Comparison of ENCODE assay signal across 8 cellular contexts in the genomic region with DNA sequence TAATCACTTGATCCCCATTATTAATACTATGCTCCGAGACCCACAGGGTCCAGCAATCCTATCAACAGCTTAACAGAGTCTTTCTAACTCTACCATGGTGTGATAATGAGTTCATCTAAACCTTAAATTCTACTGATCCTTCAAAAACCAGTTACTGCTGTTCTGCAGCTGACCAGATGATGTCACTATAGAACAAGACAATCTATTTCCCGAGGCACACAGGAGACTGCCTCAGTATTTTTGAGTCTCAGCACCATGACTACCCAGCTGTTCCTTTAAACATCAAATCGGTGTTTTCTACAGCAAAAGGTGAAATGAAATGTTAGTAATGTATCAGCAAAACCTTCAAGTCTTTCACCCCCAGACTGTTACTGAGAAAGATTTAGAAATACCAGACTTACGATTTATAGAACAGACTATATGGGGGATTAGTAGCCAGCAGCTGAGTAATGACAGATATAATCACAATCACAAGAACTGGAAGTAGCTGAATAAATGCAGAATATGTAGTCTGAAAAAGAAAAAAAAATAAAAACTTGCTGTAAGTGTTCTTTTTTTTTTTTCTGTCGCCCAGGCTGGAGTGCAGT. TPM values are rescaled to one million over a fixed set of nuclear protein-coding genes. Genes with fewer than 3 reads are reported as not detected.
DNase-seq lines count a peak whose midpoint lies in the region; ATAC-seq and TF ChIP-seq lines count a peak whose summit lies in the region.

No MANE protein-coding gene starts in this region.

- no peak overlapping the region for H3K27ac ChIP-seq in HL-60 (replicated peaks)
- H3K27ac ChIP-seq in foreskin keratinocyte: no peak overlapping the region

- H3K27me3 ChIP-seq in HL-60 (ENCODE audit: insufficient read depth, poor library complexity, severe bottlenecking): no peaks in the 10 kb centered on the region
- no peaks in the 10 kb centered on the region for H3K27me3 ChIP-seq in foreskin keratinocyte

- H3K4me3 Mint-ChIP-seq in activated T-cell treated with anti-CD3 and anti-CD28 coated beads, Interleukin-2, amount 50 U/mL, for 24 hours: no peak overlapping the region
- no peak overlapping the region for H3K4me3 Mint-ChIP-seq in osteocyte (ENCODE audit: unreplicated experiment)

- no peaks in the 10 kb centered on the region for H3K27me3 Mint-ChIP-seq in activated T-cell treated with anti-CD3 and anti-CD28 coated beads, Interleukin-2, amount 50 U/mL, for 24 hours
- no peaks in the 10 kb centered on the region for H3K27me3 Mint-ChIP-seq in osteocyte (ENCODE audit: unreplicated experiment)

- peaks cover 11% of the 10 kb centered on the region for H3K4me1 Mint-ChIP-seq in activated T-cell treated with anti-CD3 and anti-CD28 coated beads, Interleukin-2, amount 50 U/mL, for 24 hours (ENCODE audit: low read depth)
- peaks cover 3% of the 10 kb centered on the region for H3K4me1 Mint-ChIP-seq in osteocyte (ENCODE audit: unreplicated experiment)

- H3K4me1 ChIP-seq in foreskin keratinocyte: no peaks in the 10 kb centered on the region

- peak; percentile 58 for ATAC-seq in foreskin keratinocyte
- no peak for ATAC-seq in GM21825 (IDR thresholded peaks at IDR 0.05; ENCODE audit: unreplicated experiment)

- peaks cover 84% of the 10 kb centered on the region for H3K36me3 Mint-ChIP-seq in activated T-cell treated with anti-CD3 and anti-CD28 coated beads, Interleukin-2, amount 50 U/mL, for 24 hours (ENCODE audit: low read depth)
- H3K36me3 Mint-ChIP-seq in osteocyte (ENCODE audit: unreplicated experiment): peaks cover 38% of the 10 kb centered on the region

- H3K9me3 Mint-ChIP-seq in activated T-cell treated with anti-CD3 and anti-CD28 coated beads, Interleukin-2, amount 50 U/mL, for 24 hours: no peaks in the 10 kb centered on the region
- no peaks in the 10 kb centered on the region for H3K9me3 Mint-ChIP-seq in osteocyte (ENCODE audit: unreplicated experiment)

- peak; percentile 68 for DNase-seq in A172 (ENCODE audit: low spot score)
- peak; percentile 84 for DNase-seq in GM03348 (ENCODE audit: low spot score)
- peak; percentile 35 to 47 for DNase-seq in HL-60 (ENCODE audit: low read depth in 1 of 2, low spot score in 1 of 2)
- DNase-seq in NOMO-1 treated with dmso at 0.1 percent for 144 hours (lab: John Stamatoyannopoulos, UW; ENCODE audit: unreplicated experiment): peak; percentile 57
- peak; percentile 25 for DNase-seq in activated T-cell treated with anti-CD3 and anti-CD28 coated beads, Interleukin-2, amount 50 U/mL, for 24 hours
- DNase-seq in foreskin keratinocyte: peak in 1 of 2 donors; percentile 57
- no peak for DNase-seq in osteocyte (ENCODE audit: extremely low spot score, unreplicated experiment)

- H3K27ac Mint-ChIP-seq in activated T-cell treated with anti-CD3 and anti-CD28 coated beads, Interleukin-2, amount 50 U/mL, for 24 hours: peak overlapping the region; percentile 64
- H3K27ac Mint-ChIP-seq in osteocyte (ENCODE audit: unreplicated experiment): peak overlapping the region; percentile 76

- no peak overlapping the region for H3K4me3 ChIP-seq in HL-60 (replicated peaks; ENCODE audit: insufficient read depth, low read length)

- TF ChIP-seq CTCF in HL-60 (IDR thresholded peaks at IDR 0.05; ENCODE audit: insufficient read depth, low read length) (peak; percentile 49), foreskin keratinocyte (conservative IDR thresholded peaks at IDR 0.05) (peak; percentile 97), osteocyte (IDR thresholded peaks at IDR 0.05) (peak; percentile 94)

RNA-seq across cellular contexts. Expression of a gene that starts 16.9 kb away (rescaled TPM):
- total RNA-seq in A172 (2014; rRNA removed; shearing (Covaris generic)): 6.4 and 8.2 TPM in 2 replicates
- 5.8 and 9.2 TPM in 2 replicates for total RNA-seq in foreskin keratinocyte
- 7.6 and 10.1 TPM in 2 replicates for polyA plus RNA-seq in foreskin keratinocyte
- total RNA-seq in osteocyte: 26.2 and 32.7 TPM in 2 replicates

RNA-seq across cellular contexts. Expression of a gene that starts 18.5 kb away (rescaled TPM):
- total RNA-seq in A172 (2014; rRNA removed; shearing (Covaris generic)): 9.9 and 18.7 TPM in 2 replicates
- total RNA-seq in foreskin keratinocyte (2.8 and 3.8 TPM in 2 replicates), osteocyte (4.6 TPM in 2 replicates)
- 5.3 and 5.7 TPM in 2 replicates for polyA plus RNA-seq in foreskin keratinocyte

RNA-seq across cellular contexts. Expression of a gene that starts 27.5 kb away (rescaled TPM):
- 0.17 and 0.53 TPM in 2 replicates for total RNA-seq in A172 (2014; rRNA removed; shearing (Covaris generic))
- total RNA-seq in foreskin keratinocyte: 1.4 and 1.6 TPM in 2 replicates
- polyA plus RNA-seq in foreskin keratinocyte: 1.6 TPM in 2 replicates
- 1.5 and 1.6 TPM in 2 replicates for total RNA-seq in osteocyte

RNA-seq across cellular contexts. Expression of a gene that starts 32.7 kb away (rescaled TPM):
- not detected in 2 replicates for total RNA-seq in A172 (2014; rRNA removed; shearing (Covaris generic))
- total RNA-seq in foreskin keratinocyte (0.21 TPM in 1 of 2 replicates, not detected in the other), osteocyte (not detected in 2 replicates)
- polyA plus RNA-seq in foreskin keratinocyte: 0.12 TPM in 1 of 2 replicates, not detected in the other

RNA-seq across cellular contexts. Expression of a gene that starts 39.3 kb away (rescaled TPM):
- total RNA-seq in A172 (2014; rRNA removed; shearing (Covaris generic)): not detected in 2 replicates
- total RNA-seq in foreskin keratinocyte: not detected in 2 replicates
- not detected in 2 replicates for polyA plus RNA-seq in foreskin keratinocyte
- not detected in 2 replicates for total RNA-seq in osteocyte
